Comparison of ENCODE assay signal across 11 cellular contexts in the genomic region with DNA sequence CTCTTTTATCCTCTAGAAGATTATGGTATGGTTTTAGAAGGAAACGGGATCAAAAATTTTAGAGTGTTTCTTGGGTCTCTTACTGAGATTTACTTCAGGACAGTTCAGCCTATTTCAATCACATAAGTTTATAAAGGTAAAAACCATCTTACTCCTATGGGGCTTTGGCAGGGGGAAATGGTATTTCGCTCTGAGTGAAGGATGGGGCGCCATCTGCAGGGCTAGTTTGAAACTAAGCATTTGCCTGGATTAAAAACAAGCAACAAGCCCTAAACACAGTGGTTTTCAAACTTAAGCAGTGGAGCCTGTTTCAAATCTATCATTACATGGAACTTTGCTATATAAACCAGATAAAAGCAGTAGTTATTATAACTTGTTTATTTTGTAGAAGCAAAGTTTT.
DNase-seq lines count a peak whose midpoint lies in the region; TF ChIP-seq lines count a peak whose summit lies in the region.
"Had no signal": no experiment of that assay in that cellular context is flagged by ENCODE, and none has a peak within 500 bp of the region (broad histone marks: within the 10 kb centered on the region; RNA-seq: fewer than 3 reads in every experiment).

No MANE protein-coding gene starts in this region.

- TF ChIP-seq CTCF in retinal pigment epithelial cell (conservative IDR thresholded peaks at IDR 0.05; ENCODE audit: low read depth, low read length) (peak; percentile 55), GM10266 (IDR thresholded peaks at IDR 0.05; ENCODE audit: control insufficient read depth, insufficient read depth, low read depth, missing control alignments) (no peak), prostate gland (IDR thresholded peaks at IDR 0.05) (no peak)

- intact Hi-C loops in prostate gland (cut with DNase I), result no loop called here

- H3K4me3 ChIP-seq in retinal pigment epithelial cell (ENCODE audit: low read length), result no peak overlapping the region
- no peak overlapping the region for H3K4me3 ChIP-seq in prostate gland

- H3K27ac ChIP-seq in prostate gland, result no peak overlapping the region

- no peak for TF ChIP-seq POLR2A in prostate gland (IDR thresholded peaks at IDR 0.05)

- H3K36me3 ChIP-seq in prostate gland, result no peaks in the 10 kb centered on the region

- peak; percentile 1 to 3 for DNase-seq in activated CD4-positive, alpha-beta T cell treated with anti-CD3 and anti-CD28 coated beads, Interleukin-2, amount 50 U/mL, for 48 hours
- DNase-seq in activated CD4-positive, alpha-beta T cell treated with anti-CD3 and anti-CD28 coated beads for 1 hour, result no peak
- DNase-seq in NAMALWA (ENCODE audit: low spot score), result peak; percentile 37
- peak; percentile 12 for DNase-seq in astrocyte of the hippocampus (ENCODE audit: low read depth, low spot score)
- DNase-seq in retinal pigment epithelial cell (ENCODE audit: low read depth), result no peak
- DNase-seq in GM10266 (ENCODE audit: extremely low spot score), result no peak
- DNase-seq in prostate gland (ENCODE audit: low spot score), result no peak
- no peak for DNase-seq in globus pallidus (ENCODE audit: low spot score)
- DNase-seq: left colon; NCI-H510A; stimulated activated naive B cell treated with anti-CD40 and anti-IgM and Interleukin-4, amounts not matched to agents 10 μg/mL and 1 μg/mL and 100 μg/mL, for 72 hours had no signal

- 11% methylated on average over 3 of the region's 3 CpGs for WGBS in prostate gland

- no peaks in the 10 kb centered on the region for H3K9me3 ChIP-seq in prostate gland

- H3K4me1 ChIP-seq in prostate gland (replicated peaks), result no peaks in the 10 kb centered on the region

- H3K27me3 ChIP-seq in prostate gland (replicated peaks; ENCODE audit: insufficient read depth), result no peaks in the 10 kb centered on the region

Comparison
In these comparisons a context has a peak if more than half of its experiments do, and no peak if none do; other contexts are left out.
1. DNase-seq: peak in activated CD4-positive, alpha-beta T cell treated with anti-CD3 and anti-CD28 coated beads, Interleukin-2, amount 50 U/mL, for 48 hours (2 of 2), NAMALWA (single experiment) and astrocyte of the hippocampus (single experiment); none in activated CD4-positive, alpha-beta T cell treated with anti-CD3 and anti-CD28 coated beads for 1 hour (single experiment), retinal pigment epithelial cell (single experiment), GM10266 (single experiment), prostate gland (single experiment) and globus pallidus (single experiment).